Comparison of ENCODE assay signal across 8 cellular contexts in genomic region chr13:51583469-51583874, GRCh38. TPM values are rescaled to one million over a fixed set of nuclear protein-coding genes. Genes with fewer than 3 reads are reported as not detected.
DNase-seq lines count a peak whose midpoint lies in the region; ATAC-seq and TF ChIP-seq lines count a peak whose summit lies in the region.

No MANE protein-coding gene starts in this region.

- intact Hi-C loops in activated T-helper 1 cell treated with anti-CD3 and anti-CD28 coated beads, Interleukin-12 subunit alpha, Interleukin-12 subunit beta, Interleukin-2, Interleukin-4 antibody, amounts not matched to agents 30 ng/mL and 10 ng/mL and 1 ng/mL, durations not matched to agents 14 hours and 24 hours and 36 hours (cut with micrococcal nuclease), result loop anchor here (1.0 to 10.0 kb wide), 6 partner anchors 51 to 1649 kb away; partner anchors contain the start of genes NEK5, SPRYD7 and VPS36

- CTCF ChIA-PET in HEK293T (lab: Yijun Ruan, JAX), result no interaction called here

- no peaks in the 10 kb centered on the region for H3K9me3 Mint-ChIP-seq in activated T-helper 1 cell treated with anti-CD3 and anti-CD28 coated beads, Interleukin-12 subunit alpha, Interleukin-12 subunit beta, Interleukin-2, Interleukin-4 antibody, amounts not matched to agents 30 ng/mL and 10 ng/mL and 1 ng/mL, durations not matched to agents 14 hours and 24 hours and 36 hours
- peaks cover 3% of the 10 kb centered on the region for H3K9me3 Mint-ChIP-seq in stimulated activated memory B cell treated with anti-CD40 and anti-IgM and Interleukin-4, amounts not matched to agents 10 μg/mL and 1 μg/mL and 100 μg/mL, for 72 hours

- DNase-seq in HEK293T (ENCODE audit: extremely low spot score), result no peak
- no peak for DNase-seq in activated T-helper 1 cell treated with anti-CD3 and anti-CD28 coated beads, Interleukin-12 subunit alpha, Interleukin-12 subunit beta, Interleukin-2, Interleukin-4 antibody, amounts not matched to agents 30 ng/mL and 10 ng/mL and 1 ng/mL, durations not matched to agents 14 hours and 24 hours and 36 hours (ENCODE audit: low spot score)
- DNase-seq in islet precursor cell, result no peak
- DNase-seq in GM13976 (ENCODE audit: low spot score), result no peak
- DNase-seq in C1 segment of cervical spinal cord (lab: John Stamatoyannopoulos, UW), result no peak

- H3K27me3 Mint-ChIP-seq in activated T-helper 1 cell treated with anti-CD3 and anti-CD28 coated beads, Interleukin-12 subunit alpha, Interleukin-12 subunit beta, Interleukin-2, Interleukin-4 antibody, amounts not matched to agents 30 ng/mL and 10 ng/mL and 1 ng/mL, durations not matched to agents 14 hours and 24 hours and 36 hours (ENCODE audit: insufficient read depth), result no peaks in the 10 kb centered on the region
- H3K27me3 Mint-ChIP-seq in stimulated activated memory B cell treated with anti-CD40 and anti-IgM and Interleukin-4, amounts not matched to agents 10 μg/mL and 1 μg/mL and 100 μg/mL, for 72 hours, result no peaks in the 10 kb centered on the region

- H3K4me3 ChIP-seq in iPS-11a (ENCODE audit: low read depth, low read length), result peak overlapping the region; percentile 45

- H3K36me3 Mint-ChIP-seq in activated T-helper 1 cell treated with anti-CD3 and anti-CD28 coated beads, Interleukin-12 subunit alpha, Interleukin-12 subunit beta, Interleukin-2, Interleukin-4 antibody, amounts not matched to agents 30 ng/mL and 10 ng/mL and 1 ng/mL, durations not matched to agents 14 hours and 24 hours and 36 hours (ENCODE audit: low read depth), result no peaks in the 10 kb centered on the region
- no peaks in the 10 kb centered on the region for H3K36me3 Mint-ChIP-seq in stimulated activated memory B cell treated with anti-CD40 and anti-IgM and Interleukin-4, amounts not matched to agents 10 μg/mL and 1 μg/mL and 100 μg/mL, for 72 hours

- POLR2A ChIA-PET in HEK293T (lab: Yijun Ruan, JAX), result interaction anchor here (0.8 to 1.5 kb wide), 5 partner anchors 31 to 130 kb away, joined by 3 to 13 read pairs (median 6); partner anchors contain the start of gene INTS6

- in situ Hi-C loops in GM13976 (cut with MboI; ENCODE audit: low sequenced_read_pairs, unreplicated experiment), result no loop called here

- peaks cover 36% of the 10 kb centered on the region for H3K4me1 Mint-ChIP-seq in activated T-helper 1 cell treated with anti-CD3 and anti-CD28 coated beads, Interleukin-12 subunit alpha, Interleukin-12 subunit beta, Interleukin-2, Interleukin-4 antibody, amounts not matched to agents 30 ng/mL and 10 ng/mL and 1 ng/mL, durations not matched to agents 14 hours and 24 hours and 36 hours (ENCODE audit: low read depth)
- H3K4me1 Mint-ChIP-seq in stimulated activated memory B cell treated with anti-CD40 and anti-IgM and Interleukin-4, amounts not matched to agents 10 μg/mL and 1 μg/mL and 100 μg/mL, for 72 hours, result peaks cover 35% of the 10 kb centered on the region

- no peak for TF ChIP-seq CTCF in GM13976 (IDR thresholded peaks at IDR 0.05; ENCODE audit: borderline replicate concordance, control extremely low read depth, extremely low read depth, insufficient read depth, missing control alignments)

- peak overlapping the region; percentile 96 for H3K27ac Mint-ChIP-seq in activated T-helper 1 cell treated with anti-CD3 and anti-CD28 coated beads, Interleukin-12 subunit alpha, Interleukin-12 subunit beta, Interleukin-2, Interleukin-4 antibody, amounts not matched to agents 30 ng/mL and 10 ng/mL and 1 ng/mL, durations not matched to agents 14 hours and 24 hours and 36 hours
- peak overlapping the region; percentile 89 for H3K27ac Mint-ChIP-seq in stimulated activated memory B cell treated with anti-CD40 and anti-IgM and Interleukin-4, amounts not matched to agents 10 μg/mL and 1 μg/mL and 100 μg/mL, for 72 hours

- peak overlapping the region; percentile 94 for H3K4me3 Mint-ChIP-seq in activated T-helper 1 cell treated with anti-CD3 and anti-CD28 coated beads, Interleukin-12 subunit alpha, Interleukin-12 subunit beta, Interleukin-2, Interleukin-4 antibody, amounts not matched to agents 30 ng/mL and 10 ng/mL and 1 ng/mL, durations not matched to agents 14 hours and 24 hours and 36 hours
- H3K4me3 Mint-ChIP-seq in stimulated activated memory B cell treated with anti-CD40 and anti-IgM and Interleukin-4, amounts not matched to agents 10 μg/mL and 1 μg/mL and 100 μg/mL, for 72 hours, result peak overlapping the region; percentile 91

- ATAC-seq in stimulated activated memory B cell treated with anti-CD40 and anti-IgM and Interleukin-4, amounts not matched to agents 10 μg/mL and 1 μg/mL and 100 μg/mL, for 72 hours, result no peak
- no peak for ATAC-seq in GM19395 (IDR thresholded peaks at IDR 0.05; ENCODE audit: unreplicated experiment)

TF ChIP-seq in HEK293T, 16 proteins besides CTCF, POLR2A, EP300 and RAD21:
- TF ChIP-seq L3MBTL2 (conservative IDR thresholded peaks at IDR 0.05), result peak; percentile 46
- no peak for TF ChIP-seq ELF4 (IDR thresholded peaks at IDR 0.05)

RNA-seq across cellular contexts. Expression of gene WDFY2, which starts 0.8 kb away (rescaled TPM):
- total RNA-seq in activated T-helper 1 cell treated with anti-CD3 and anti-CD28 coated beads, Interleukin-12 subunit alpha, Interleukin-12 subunit beta, Interleukin-2, Interleukin-4 antibody, amounts not matched to agents 30 ng/mL and 10 ng/mL and 1 ng/mL, durations not matched to agents 14 hours and 24 hours and 36 hours, result 7.5 and 11.4 TPM in 2 replicates
